In the genomic region with DNA sequence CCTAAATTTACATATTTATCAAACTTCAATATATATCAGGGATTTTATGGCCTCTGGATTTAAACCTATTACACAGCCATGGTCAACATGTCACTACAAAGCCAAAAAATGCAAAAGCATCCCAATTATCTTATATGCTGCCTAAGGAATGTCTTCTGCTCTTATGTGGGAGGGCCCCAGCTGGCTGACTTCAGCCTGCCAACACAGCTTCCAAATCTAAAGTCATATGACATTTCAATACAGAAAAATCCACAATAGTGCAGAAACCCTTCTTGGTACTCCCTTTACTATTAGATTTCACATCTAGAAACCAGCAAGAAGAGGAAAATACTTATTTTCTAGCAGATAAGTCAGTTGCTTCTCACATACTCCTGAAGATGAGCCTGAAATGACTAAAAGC, we compare ENCODE assay signal across 2 cellular contexts.
TF ChIP-seq lines count a peak whose summit lies in the region.

No MANE protein-coding gene starts in this region.

TF ChIP-seq in SK-N-SH, 30 proteins besides CTCF, POLR2A, EP300 and RAD21 (continued from another document):
- TF ChIP-seq POLR2AphosphoS5 (IDR thresholded peaks at IDR 0.05; ENCODE audit: low read depth, low read length) = no peak
- no peak for TF ChIP-seq YY1 (IDR thresholded peaks at IDR 0.05; ENCODE audit: low read depth)
- no peak for TF ChIP-seq JUND (IDR thresholded peaks at IDR 0.05)
- TF ChIP-seq MEF2A (IDR thresholded peaks at IDR 0.05; ENCODE audit: borderline replicate concordance, low read depth) = no peak
- TF ChIP-seq USF2 (IDR thresholded peaks at IDR 0.05; ENCODE audit: borderline replicate concordance, low read depth, low read length) = no peak
- no peak for TF ChIP-seq FOSL2 (IDR thresholded peaks at IDR 0.05; ENCODE audit: borderline replicate concordance, low read depth)
- no peak for TF ChIP-seq TCF12 (IDR thresholded peaks at IDR 0.05)
- TF ChIP-seq IRF3 (IDR thresholded peaks at IDR 0.05; ENCODE audit: low read depth, low read length) = no peak
- no peak for TF ChIP-seq ZBTB33 (IDR thresholded peaks at IDR 0.05; ENCODE audit: borderline replicate concordance, low read depth)
- no peak for TF ChIP-seq FOXJ3 (CRISPR knock-in tag; IDR thresholded peaks at IDR 0.05)
- TF ChIP-seq NFIC (IDR thresholded peaks at IDR 0.05; ENCODE audit: borderline replicate concordance) = no peak
- no peak for TF ChIP-seq TEAD4 (IDR thresholded peaks at IDR 0.05; ENCODE audit: borderline replicate concordance, insufficient read depth)
- no peak for TF ChIP-seq RXRA (IDR thresholded peaks at IDR 0.05; ENCODE audit: borderline replicate concordance, low read depth)
- TF ChIP-seq RFX5 (IDR thresholded peaks at IDR 0.05; ENCODE audit: low read length) = no peak

TF ChIP-seq in SK-N-SH treated with all-trans-retinoic acid at 6 μM for 48 hours, 23 proteins besides CTCF, POLR2A, EP300 and RAD21 (continued from another document):
- TF ChIP-seq PPARA (CRISPR knock-in tag; IDR thresholded peaks at IDR 0.05; ENCODE audit: borderline replicate concordance) (no peak), TCF4 (CRISPR knock-in tag; IDR thresholded peaks at IDR 0.05; ENCODE audit: borderline replicate concordance) (no peak), ZFP30 (CRISPR knock-in tag; IDR thresholded peaks at IDR 0.05) (no peak), ZNF565 (CRISPR knock-in tag; conservative IDR thresholded peaks at IDR 0.05; ENCODE audit: low read depth) (no peak), SNAI2 (CRISPR knock-in tag; IDR thresholded peaks at IDR 0.05) (no peak), ZFP3 (CRISPR knock-in tag; IDR thresholded peaks at IDR 0.05) (no peak), GLIS3 (CRISPR knock-in tag; IDR thresholded peaks at IDR 0.05) (no peak)
